1 cellular context compared by ENCODE assay signal in the genomic region with DNA sequence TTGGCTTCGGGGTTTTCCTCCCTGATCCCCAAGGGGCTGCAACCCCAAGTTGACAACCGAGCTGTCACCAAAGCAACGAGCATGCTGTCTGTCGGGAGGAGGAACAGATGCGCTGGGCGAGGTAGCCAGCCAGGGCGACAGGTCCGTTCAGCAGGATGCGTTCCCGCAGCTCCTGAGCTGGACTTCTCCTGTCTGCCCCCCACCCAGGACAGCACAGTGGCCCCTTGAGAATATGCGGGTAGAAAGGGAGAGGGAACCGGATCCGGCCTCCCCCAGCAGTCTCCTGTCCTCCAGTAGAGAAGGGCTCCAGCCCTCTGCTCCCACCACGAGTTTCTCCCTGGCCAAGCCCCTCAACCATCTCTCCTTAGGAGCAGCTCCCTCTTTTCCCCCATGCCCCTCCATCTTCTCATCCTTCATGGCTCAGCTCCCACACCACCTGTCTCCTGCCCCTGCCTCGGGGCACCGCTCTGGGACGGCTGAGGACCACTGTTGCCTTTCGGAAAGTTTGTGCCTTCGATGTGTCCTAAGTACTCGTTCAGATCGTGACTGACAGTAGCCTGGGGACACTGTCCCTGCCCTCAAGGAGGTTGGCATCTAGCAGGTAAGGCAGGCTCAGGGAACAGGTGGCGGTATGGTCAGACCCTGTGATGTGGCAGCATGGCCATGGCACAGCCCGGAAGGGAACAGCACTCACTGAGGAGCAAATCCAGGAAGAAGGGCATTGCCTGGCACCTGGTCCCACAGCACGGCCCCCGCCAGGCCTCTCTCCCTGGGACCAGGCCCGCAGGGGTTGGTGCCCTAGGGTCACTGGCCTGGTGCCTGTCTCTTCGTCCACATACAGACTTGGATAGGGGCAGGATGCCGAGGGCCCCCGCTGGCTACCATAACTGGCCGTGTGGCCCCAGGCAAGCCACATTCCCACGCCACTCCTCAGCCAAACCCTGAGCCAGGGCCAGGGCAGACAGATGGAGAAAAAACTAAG.
TF ChIP-seq lines count a peak whose summit lies in the region.

No MANE protein-coding gene starts in this region.

TF ChIP-seq in HepG2, 621 proteins besides CTCF, POLR2A, EP300 and RAD21:
- TF ChIP-seq GABPB1 (CRISPR knock-in tag; IDR thresholded peaks at IDR 0.05) = 0 out of 2 replicates have a peak, but pooled peaks have one; percentile 25
- TF ChIP-seq HIC2 (CRISPR knock-in tag; IDR thresholded peaks at IDR 0.05; ENCODE audit: low read depth) = no peak
- TF ChIP-seq TEAD3 (CRISPR knock-in tag; optimal IDR thresholded peaks at IDR 0.05; ENCODE audit: borderline replicate concordance) = peak; percentile 15
- TF ChIP-seq POLR2AphosphoS5 (IDR thresholded peaks at IDR 0.05; ENCODE audit: low read depth, low read length) = no peak
- TF ChIP-seq NFE2L2 (IDR thresholded peaks at IDR 0.05; ENCODE audit: low read length) = no peak
- TF ChIP-seq MXI1 (IDR thresholded peaks at IDR 0.05; ENCODE audit: borderline replicate concordance, low read depth, low read length) = 0 out of 3 replicates have a peak, but pooled peaks have one; percentile 16
- no peak for TF ChIP-seq IRX3 (CRISPR knock-in tag; IDR thresholded peaks at IDR 0.05; ENCODE audit: borderline replicate concordance, low read depth)
- TF ChIP-seq HIVEP1 (CRISPR knock-in tag; IDR thresholded peaks at IDR 0.05) = 0 out of 2 replicates have a peak, but pooled peaks have one; percentile 27
- 0 out of 2 replicates have a peak, but pooled peaks have one; percentile 2 for TF ChIP-seq ZNF619 (CRISPR knock-in tag; IDR thresholded peaks at IDR 0.05)
- TF ChIP-seq SP1 (IDR thresholded peaks at IDR 0.05) = 0 out of 2 replicates have a peak, but pooled peaks have one; percentile 9
- no peak for TF ChIP-seq SP1 (CRISPR knock-in tag; IDR thresholded peaks at IDR 0.05)
